1 cellular context compared by ENCODE assay signal in genomic region chr9:131601683-131602181, GRCh38.
A peak's percentile ranks its signal among the peaks of the same experiment; 100 is the strongest.
TF ChIP-seq lines count a peak whose summit lies in the region.

No MANE protein-coding gene starts in this region.

TF ChIP-seq in HepG2, 621 proteins besides CTCF, POLR2A, EP300 and RAD21 (continued from another document and continues in another):
- no peak for TF ChIP-seq ZXDC (CRISPR knock-in tag; IDR thresholded peaks at IDR 0.05)
- no peak; the same call in 1 of the 2 replicates for TF ChIP-seq E2F1 (CRISPR knock-in tag; IDR thresholded peaks at IDR 0.05)
- TF ChIP-seq ZNF136 (CRISPR knock-in tag; IDR thresholded peaks at IDR 0.05; ENCODE audit: low read depth) = peak; percentile 69; the same call in 1 of the 2 replicates
- TF ChIP-seq CENPBD1 (CRISPR knock-in tag; IDR thresholded peaks at IDR 0.05; ENCODE audit: borderline replicate concordance, low read depth) = no peak
- no peak for TF ChIP-seq ZNF451 (CRISPR knock-in tag; IDR thresholded peaks at IDR 0.05)
- peak; percentile 29; the same call in 1 of the 3 replicates for TF ChIP-seq MXI1 (IDR thresholded peaks at IDR 0.05; ENCODE audit: borderline replicate concordance, low read depth, low read length)
- no peak for TF ChIP-seq SNAPC2 (CRISPR knock-in tag; IDR thresholded peaks at IDR 0.05)
- no peak for TF ChIP-seq ZNF563 (CRISPR knock-in tag; IDR thresholded peaks at IDR 0.05)
- TF ChIP-seq RBFOX2 (IDR thresholded peaks at IDR 0.05; ENCODE audit: low read depth, low read length) = no peak
- peak; percentile 81 for TF ChIP-seq ZBTB33 (CRISPR knock-in tag; IDR thresholded peaks at IDR 0.05)
- peak; percentile 73; the same call in 1 of the 2 replicates for TF ChIP-seq TFAP4 (IDR thresholded peaks at IDR 0.05; ENCODE audit: borderline replicate concordance, low read depth)
- no peak for TF ChIP-seq ZNF225 (CRISPR knock-in tag; IDR thresholded peaks at IDR 0.05)
- peak; percentile 82 for TF ChIP-seq POGZ (CRISPR knock-in tag; IDR thresholded peaks at IDR 0.05)
- TF ChIP-seq ZNF382 (CRISPR knock-in tag; IDR thresholded peaks at IDR 0.05; ENCODE audit: borderline replicate concordance) = no peak
- no peak for TF ChIP-seq ZNF441 (CRISPR knock-in tag; IDR thresholded peaks at IDR 0.05; ENCODE audit: borderline replicate concordance)
- no peak for TF ChIP-seq ZNF550 (CRISPR knock-in tag; IDR thresholded peaks at IDR 0.05; ENCODE audit: borderline replicate concordance)
- TF ChIP-seq BCLAF1 (IDR thresholded peaks at IDR 0.05) = no peak
- TF ChIP-seq SOX13 (IDR thresholded peaks at IDR 0.05) = peak; percentile 85
- peak in 1 of 2 experiments; percentile 93; a peak in 2 of 4 replicates for TF ChIP-seq SOX13 (CRISPR knock-in tag; conservative IDR thresholded peaks at IDR 0.05 in 1 of 2, IDR thresholded peaks at IDR 0.05 in 1 of 2)
- no peak for TF ChIP-seq CSRNP1 (CRISPR knock-in tag; IDR thresholded peaks at IDR 0.05)
- TF ChIP-seq SMARCE1 (IDR thresholded peaks at IDR 0.05; ENCODE audit: borderline replicate concordance) = no peak
- peak; percentile 91 for TF ChIP-seq SOX5 (CRISPR knock-in tag; IDR thresholded peaks at IDR 0.05; ENCODE audit: borderline replicate concordance)
- TF ChIP-seq ZFP36L1 (CRISPR knock-in tag; IDR thresholded peaks at IDR 0.05) = no peak
- no peak for TF ChIP-seq ZNF552 (CRISPR knock-in tag; IDR thresholded peaks at IDR 0.05; ENCODE audit: borderline replicate concordance)
- no peak for TF ChIP-seq ZNF576 (CRISPR knock-in tag; IDR thresholded peaks at IDR 0.05)
- TF ChIP-seq ATM (IDR thresholded peaks at IDR 0.05; ENCODE audit: borderline replicate concordance) = no peak
- no peak for TF ChIP-seq SALL2 (CRISPR knock-in tag; IDR thresholded peaks at IDR 0.05)
- TF ChIP-seq MEIS2 (CRISPR knock-in tag; IDR thresholded peaks at IDR 0.05) = no peak
- 0 out of 2 replicates have a peak, but pooled peaks have one; percentile 10 for TF ChIP-seq ZNF547 (CRISPR knock-in tag; IDR thresholded peaks at IDR 0.05)
- TF ChIP-seq ADNP (CRISPR knock-in tag; IDR thresholded peaks at IDR 0.05) = 0 out of 2 replicates have a peak, but pooled peaks have one; percentile 15
- TF ChIP-seq HOXA5 (CRISPR knock-in tag; IDR thresholded peaks at IDR 0.05) = 0 out of 2 replicates have a peak, but pooled peaks have one; percentile 26
- TF ChIP-seq ZBTB49 (CRISPR knock-in tag; IDR thresholded peaks at IDR 0.05; ENCODE audit: borderline replicate concordance) = no peak
- TF ChIP-seq ZNF407 (CRISPR knock-in tag; IDR thresholded peaks at IDR 0.05; ENCODE audit: not compliant biosample characterization) = no peak
- no peak for TF ChIP-seq ATRX (CRISPR knock-in tag; IDR thresholded peaks at IDR 0.05; ENCODE audit: borderline replicate concordance)
- TF ChIP-seq ZNF292 (CRISPR knock-in tag; IDR thresholded peaks at IDR 0.05; ENCODE audit: borderline replicate concordance, low read depth) = peak; percentile 78
